Comparison of ENCODE assay signal across 3 cellular contexts in genomic region chr19:22257916-22258315, GRCh38. TPM values are rescaled to one million over a fixed set of nuclear protein-coding genes. Genes with fewer than 3 reads are reported as not detected.
"Had no signal": no experiment of that assay in that cellular context is flagged by ENCODE, and none has a peak within 500 bp of the region (broad histone marks: within the 10 kb centered on the region; RNA-seq: fewer than 3 reads in every experiment).

No MANE protein-coding gene starts in this region.

- DNase-seq: GF-D8 had no signal

- H3K4me3 ChIP-seq: GM12878 had no signal

RNA-seq across cellular contexts. Expression of gene ZNF729, which starts 28.3 kb away (rescaled TPM):
- total RNA-seq: G401, GM12878 had no signal
- polyA plus RNA-seq: GM12878 had no signal
